Comparison of ENCODE assay signal across 23 cellular contexts in the genomic region with DNA sequence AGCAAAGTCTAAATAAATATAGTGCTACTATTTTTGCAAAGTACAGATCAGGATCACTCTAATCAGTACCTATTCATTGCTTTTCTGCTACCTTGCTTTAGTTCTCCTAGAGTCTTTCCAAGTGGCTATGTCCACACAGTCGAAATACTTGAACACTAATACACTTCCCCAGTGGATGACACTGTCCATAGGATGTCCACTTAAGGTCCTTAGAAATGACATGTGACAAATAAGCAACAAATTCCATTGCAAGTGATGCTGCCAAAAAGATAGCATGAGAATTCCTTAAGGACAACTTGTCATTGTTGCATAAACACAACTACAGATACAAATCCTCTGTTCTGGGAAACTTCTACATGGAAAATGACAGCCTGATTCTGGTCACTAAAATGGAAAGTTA.
DNase-seq lines count a peak whose midpoint lies in the region; ATAC-seq, FAIRE-seq and TF ChIP-seq lines count a peak whose summit lies in the region.
"Had no signal": no experiment of that assay in that cellular context is flagged by ENCODE, and none has a peak within 500 bp of the region (broad histone marks: within the 10 kb centered on the region; RNA-seq: fewer than 3 reads in every experiment).

No MANE protein-coding gene starts in this region.

- H2BK15ac ChIP-seq in H1 (ENCODE audit: low read length) = no peak overlapping the region

- no peak overlapping the region for H3K4me3 ChIP-seq in H1 (ENCODE audit: extremely low read depth in 1 of 4, insufficient read depth in 2 of 4, low read depth in 3 of 4, low read length in 4 of 4)
- no peak overlapping the region for H3K4me3 ChIP-seq in upper lobe of right lung
- H3K4me3 ChIP-seq: SK-N-MC had no signal

- H3K36me3 ChIP-seq in H1 (ENCODE audit: control insufficient read depth in 2 of 4, insufficient read depth in 4 of 4, low read length in 3 of 4) (no peaks in the 10 kb centered on the region), upper lobe of right lung (no peaks in the 10 kb centered on the region)

- H4K5ac ChIP-seq in H1 (ENCODE audit: insufficient read length, low read depth, low read length) = no peak overlapping the region

- POLR2A ChIA-PET in H1 (lab: Charles Lee; ENCODE audit: partially characterized antibody) = no interaction called here

- H2BK20ac ChIP-seq in H1 (ENCODE audit: low read length) = no peak overlapping the region

- no peaks in the 10 kb centered on the region for H3K9me3 ChIP-seq in H1 (ENCODE audit: insufficient read depth in 2 of 2, low read depth in 1 of 2, low read length in 1 of 2)
- no peaks in the 10 kb centered on the region for H3K9me3 ChIP-seq in upper lobe of right lung

- H3K4ac ChIP-seq in H1 (replicated peaks; ENCODE audit: insufficient read length, low read depth, low read length) = no peak overlapping the region

- peaks cover 0 to 6% (median 4%) of the 10 kb centered on the region in 4 experiments; a peak in 5 of 7 replicates for H3K4me1 ChIP-seq in H1 (replicated peaks in 1 of 4; ENCODE audit: control insufficient read depth in 3 of 4, insufficient read depth in 4 of 4, low read length in 3 of 4)
- H3K4me1 ChIP-seq in upper lobe of right lung = no peaks in the 10 kb centered on the region

- H3K79me2 ChIP-seq in H1 (ENCODE audit: control insufficient read depth in 1 of 2, insufficient read depth in 2 of 2, low read length in 2 of 2) = no peaks in the 10 kb centered on the region

- H3K23ac ChIP-seq in H1 (ENCODE audit: insufficient read length) = no peak overlapping the region

- WGBS in H1 (ENCODE audit: extremely low coverage in 1 of 2, insufficient coverage in 1 of 2, insufficient read length in 1 of 2, insufficient replicate concordance in 2 of 2, low coverage in 1 of 2, low lambda C conversion rate in 2 of 2, missing lambda C conversion rate in 1 of 2), 2 experiments = 84% methylated on average over 1 of the region's 1 CpG; no CpG with 5 or more reads in 1 of the 2 experiments

- H2BK120ac ChIP-seq in H1 (replicated peaks; ENCODE audit: low read depth, low read length) = no peak overlapping the region

- H2BK5ac ChIP-seq in H1 (ENCODE audit: low read depth, low read length) = no peak overlapping the region

- H2AFZ ChIP-seq in H1 (ENCODE audit: low read length) = no peak overlapping the region

- TF ChIP-seq POLR2A in H1 (IDR thresholded peaks at IDR 0.05; ENCODE audit: control extremely low read depth in 1 of 2, low read depth in 2 of 2, low read length in 2 of 2) = no peak

- no peak for TF ChIP-seq RAD21 in H1 (IDR thresholded peaks at IDR 0.05 in 1 of 2, conservative IDR thresholded peaks at IDR 0.05 in 1 of 2; ENCODE audit: low read depth in 2 of 2, low read length in 2 of 2)

- no peaks in the 10 kb centered on the region for H3K23me2 ChIP-seq in H1 (ENCODE audit: low read depth, low read length)

- FAIRE-seq in H1 (lab: Jason Lieb, UNC) = peak; percentile 28

- no peak overlapping the region for H3K56ac ChIP-seq in H1 (replicated peaks; ENCODE audit: insufficient read length, low read depth, low read length)

- TF ChIP-seq CTCF in H1 (IDR thresholded peaks at IDR 0.05; ENCODE audit: control extremely low read depth in 1 of 3, insufficient read depth in 1 of 3, low read depth in 1 of 3, low read length in 3 of 3) (no peak), upper lobe of right lung (IDR thresholded peaks at IDR 0.05) (no peak)

- no peaks in the 10 kb centered on the region for H3K27me3 ChIP-seq in H1 (replicated peaks in 1 of 4; ENCODE audit: control insufficient read depth in 3 of 4, extremely low read depth in 1 of 4, insufficient read depth in 3 of 4, low read length in 3 of 4)
- no peaks in the 10 kb centered on the region for H3K27me3 ChIP-seq in upper lobe of right lung

- no peak for DNase-seq in Right ventricle myocardium superior
- no peak for DNase-seq in cardiac septum (ENCODE audit: low spot score)
- DNase-seq in H1 (ENCODE audit: low read depth in 1 of 2, low spot score in 2 of 2) = no peak
- DNase-seq in left ventricle myocardium superior = no peak
- no peak for DNase-seq in upper lobe of right lung
- DNase-seq in T-helper 2 cell = no peak
- DNase-seq in ecto neural progenitor cell (ENCODE audit: low spot score) = no peak
- DNase-seq: DMS153, DND-41, Karpas-422, NCI-H1092, NCI-H1417 treated with DMSO at 0.1 percent for 48 hours, NCI-H1694 treated with DMSO at 0.1 percent for 48 hours, NCI-H2081 treated with DMSO at 0.1 percent for 48 hours, NCI-H2171, NCI-H226, NCI-H510A, NCI-H69, SIG-M5 had no signal

- no peak overlapping the region for H2AK5ac ChIP-seq in H1 (ENCODE audit: low read depth, low read length)

- H2BK12ac ChIP-seq in H1 (ENCODE audit: low read depth, low read length) = no peak overlapping the region

- H3K9ac ChIP-seq in H1 (replicated peaks in 1 of 4; ENCODE audit: extremely low read depth in 1 of 4, low read depth in 3 of 4, low read length in 3 of 4) = no peak overlapping the region

- H3K27ac ChIP-seq in H1 (ENCODE audit: low read depth, low read length) = no peak overlapping the region
- H3K27ac ChIP-seq in upper lobe of right lung = no peak overlapping the region
- H3K27ac ChIP-seq: RWPE1, SK-N-MC had no signal

- ATAC-seq in Right ventricle myocardium superior (ENCODE audit: poor library complexity) (peak; percentile 36), left ventricle myocardium superior (peak; percentile 33), upper lobe of right lung (peak; percentile 30), HG03354 (IDR thresholded peaks at IDR 0.05; ENCODE audit: poor library complexity, severe bottlenecking, unreplicated experiment) (no peak)
- ATAC-seq: Panc1 had no signal

- H3K18ac ChIP-seq in H1 (ENCODE audit: extremely low read depth, low read length) = no peak overlapping the region

- no peak for TF ChIP-seq EP300 in H1 (IDR thresholded peaks at IDR 0.05; ENCODE audit: borderline replicate concordance in 1 of 2, low read depth in 2 of 2, low read length in 2 of 2)

- H4K20me1 ChIP-seq in H1 (replicated peaks in 1 of 2; ENCODE audit: control insufficient read depth in 1 of 2, insufficient read depth in 2 of 2, low read length in 2 of 2) = no peaks in the 10 kb centered on the region

- intact Hi-C loops in Right ventricle myocardium superior (cut with DNase I) = no loop called here
- intact Hi-C loops in cardiac septum (cut with DNase I) = loop anchor here (5.0 kb wide), 1 partner anchor 59 kb away; no protein-coding TSS in a partner anchor
- intact Hi-C loops in left ventricle myocardium superior (cut with micrococcal nuclease) = no loop called here
- intact Hi-C loops in upper lobe of right lung (cut with DNase I) = no loop called here

- H3K79me1 ChIP-seq in H1 (ENCODE audit: low read depth, low read length) = no peaks in the 10 kb centered on the region

- no peak overlapping the region for H3K14ac ChIP-seq in H1 (ENCODE audit: insufficient read length)

- no peak overlapping the region for H4K8ac ChIP-seq in H1 (ENCODE audit: extremely low read depth, insufficient read depth, low read length)

- CTCF ChIA-PET in H1 (lab: Charles Lee; ENCODE audit: partially characterized antibody) = no interaction called here

- no peak overlapping the region for H3K4me2 ChIP-seq in H1 (ENCODE audit: insufficient read depth in 1 of 2, low read depth in 2 of 2, low read length in 2 of 2)

- no peak overlapping the region for H4K91ac ChIP-seq in H1 (replicated peaks; ENCODE audit: insufficient read length, low read length)

TF ChIP-seq in H1, 55 proteins besides CTCF, POLR2A, EP300 and RAD21:
- TF ChIP-seq TAF1 (IDR thresholded peaks at IDR 0.05; ENCODE audit: low read depth, low read length) = no peak
- no peak for TF ChIP-seq RFX5 (IDR thresholded peaks at IDR 0.05; ENCODE audit: borderline replicate concordance, low read depth, low read length)
- TF ChIP-seq SP2 (IDR thresholded peaks at IDR 0.05; ENCODE audit: low read length) = no peak
- no peak for TF ChIP-seq CHD2 (IDR thresholded peaks at IDR 0.05; ENCODE audit: low read length)
- no peak for TF ChIP-seq ASH2L (IDR thresholded peaks at IDR 0.05; ENCODE audit: low read length)
- TF ChIP-seq PHF8 (conservative IDR thresholded peaks at IDR 0.05; ENCODE audit: low read depth, low read length) = no peak
- no peak for TF ChIP-seq NRF1 (IDR thresholded peaks at IDR 0.05; ENCODE audit: low read depth, low read length)
- no peak for TF ChIP-seq EZH2 (IDR thresholded peaks at IDR 0.05; ENCODE audit: low read depth, low read length, severe bottlenecking)
- no peak for TF ChIP-seq HDAC6 (IDR thresholded peaks at IDR 0.05; ENCODE audit: low read depth, low read length)
- TF ChIP-seq, protein P1, sequence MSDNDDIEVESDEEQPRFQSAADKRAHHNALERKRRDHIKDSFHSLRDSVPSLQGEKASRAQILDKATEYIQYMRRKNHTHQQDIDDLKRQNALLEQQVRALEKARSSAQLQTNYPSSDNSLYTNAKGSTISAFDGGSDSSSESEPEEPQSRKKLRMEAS (IDR thresholded peaks at IDR 0.05) = no peak
- no peak for TF ChIP-seq YY1 (IDR thresholded peaks at IDR 0.05; ENCODE audit: low read depth, low read length)
- no peak for TF ChIP-seq KDM4A (IDR thresholded peaks at IDR 0.05; ENCODE audit: low read depth, low read length, severe bottlenecking)
- TF ChIP-seq SIX5 (IDR thresholded peaks at IDR 0.05; ENCODE audit: low read depth, low read length) = no peak
- TF ChIP-seq, protein P2, sequence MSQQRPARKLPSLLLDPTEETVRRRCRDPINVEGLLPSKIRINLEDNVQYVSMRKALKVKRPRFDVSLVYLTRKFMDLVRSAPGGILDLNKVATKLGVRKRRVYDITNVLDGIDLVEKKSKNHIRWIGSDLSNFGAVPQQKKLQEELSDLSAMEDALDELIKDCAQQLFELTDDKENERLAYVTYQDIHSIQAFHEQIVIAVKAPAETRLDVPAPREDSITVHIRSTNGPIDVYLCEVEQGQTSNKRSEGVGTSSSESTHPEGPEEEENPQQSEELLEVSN (IDR thresholded peaks at IDR 0.05) = no peak
- no peak for TF ChIP-seq SIRT6 (IDR thresholded peaks at IDR 0.05; ENCODE audit: low read length)
- TF ChIP-seq HDAC2 (IDR thresholded peaks at IDR 0.05; ENCODE audit: borderline replicate concordance in 1 of 2, low read depth in 2 of 2, low read length in 2 of 2) = no peak
- TF ChIP-seq TCF12 (IDR thresholded peaks at IDR 0.05; ENCODE audit: low read depth, low read length) = no peak
- TF ChIP-seq POU5F1 (IDR thresholded peaks at IDR 0.05; ENCODE audit: low read depth, low read length) = no peak
- TF ChIP-seq SRF (IDR thresholded peaks at IDR 0.05; ENCODE audit: low read depth, low read length) = no peak
- TF ChIP-seq KDM1A (IDR thresholded peaks at IDR 0.05; ENCODE audit: borderline replicate concordance, low read length) = no peak
TF ChIP-seq in H1: peak in this region for 0.
